ENCODE assay signal across 8 cellular contexts in genomic region chr20:49669601-49670189, GRCh38. TPM values are rescaled to one million over a fixed set of nuclear protein-coding genes. Genes with fewer than 3 reads are reported as not detected.
DNase-seq lines count a peak whose midpoint lies in the region; ATAC-seq and TF ChIP-seq lines count a peak whose summit lies in the region.

No MANE protein-coding gene starts in this region.

- CTCF ChIA-PET in PC-3 (lab: Charles Lee): no interaction called here

- no peak for TF ChIP-seq CTCF in osteocyte (IDR thresholded peaks at IDR 0.05)
- no peak for TF ChIP-seq CTCF in GM13977 (IDR thresholded peaks at IDR 0.05; ENCODE audit: extremely low read depth, insufficient read depth, missing control alignments)
- TF ChIP-seq CTCF in PC-3 (conservative IDR thresholded peaks at IDR 0.05; ENCODE audit: low read depth, low read length): no peak

- no TSS peak for BruUV-seq in PC-3 (replicated peaks; lab: Mats Ljungman, UMichigan)

- H3K27me3 Mint-ChIP-seq in T-helper 1 cell treated with Interleukin-12 subunit alpha and Interleukin-12 subunit beta and Interleukin-4 antibody, amounts not matched to agents 30 μg/mL and 1 μg/mL, for 36 hours (ENCODE audit: low read depth): peaks cover 4% of the 10 kb centered on the region
- H3K27me3 Mint-ChIP-seq in osteocyte (ENCODE audit: unreplicated experiment): no peaks in the 10 kb centered on the region

- no peaks in the 10 kb centered on the region for H3K9me3 ChIP-seq in PC-3 (ENCODE audit: low read length)

- POLR2A ChIA-PET in PC-3 (lab: Charles Lee; ENCODE audit: unreplicated experiment): no interaction called here

- no peak overlapping the region for H2AFZ ChIP-seq in PC-3 (ENCODE audit: low read length)

- peaks cover 4% of the 10 kb centered on the region for H3F3A ChIP-seq in PC-3 (ENCODE audit: low read length, unreplicated experiment)

- H3K9me3 Mint-ChIP-seq in T-helper 1 cell treated with Interleukin-12 subunit alpha and Interleukin-12 subunit beta and Interleukin-4 antibody, amounts not matched to agents 30 μg/mL and 1 μg/mL, for 36 hours: no peaks in the 10 kb centered on the region
- no peaks in the 10 kb centered on the region for H3K9me3 Mint-ChIP-seq in osteocyte (ENCODE audit: unreplicated experiment)

- H3K4me3 Mint-ChIP-seq in T-helper 1 cell treated with Interleukin-12 subunit alpha and Interleukin-12 subunit beta and Interleukin-4 antibody, amounts not matched to agents 30 μg/mL and 1 μg/mL, for 36 hours: peak overlapping the region; percentile 33
- H3K4me3 Mint-ChIP-seq in osteocyte (ENCODE audit: unreplicated experiment): peak overlapping the region; percentile 44

- H3K27ac Mint-ChIP-seq in T-helper 1 cell treated with Interleukin-12 subunit alpha and Interleukin-12 subunit beta and Interleukin-4 antibody, amounts not matched to agents 30 μg/mL and 1 μg/mL, for 36 hours: peak overlapping the region; percentile 82
- H3K27ac Mint-ChIP-seq in osteocyte (ENCODE audit: unreplicated experiment): peak overlapping the region; percentile 85

- H3K36me3 ChIP-seq in PC-3 (ENCODE audit: low read depth, low read length): no peaks in the 10 kb centered on the region

- intact Hi-C loops in PC-3 (cut with micrococcal nuclease): no loop called here

- DNase-seq in osteocyte (ENCODE audit: extremely low spot score, unreplicated experiment) (no peak), middle frontal gyrus (ENCODE audit: extremely low spot score, low spot score) (no peak), iPS-NIHi7 (ENCODE audit: extremely low spot score) (no peak), GM13977 (ENCODE audit: low spot score) (no peak), PC-3 (no peak)

- H3K9me2 ChIP-seq in PC-3 (replicated peaks; ENCODE audit: low read length): no peaks in the 10 kb centered on the region

- in situ Hi-C loops in GM13977 (cut with MboI; ENCODE audit: low pct_unique_long_range_greater_than_20kb, low sequenced_read_pairs, unreplicated experiment): no loop called here

- H3K4me1 Mint-ChIP-seq in T-helper 1 cell treated with Interleukin-12 subunit alpha and Interleukin-12 subunit beta and Interleukin-4 antibody, amounts not matched to agents 30 μg/mL and 1 μg/mL, for 36 hours (ENCODE audit: low read depth): peaks cover 51% of the 10 kb centered on the region
- peaks cover 57% of the 10 kb centered on the region for H3K4me1 Mint-ChIP-seq in osteocyte (ENCODE audit: unreplicated experiment)

- ATAC-seq in GM18870 (IDR thresholded peaks at IDR 0.05; ENCODE audit: unreplicated experiment) (peak; percentile 63), HG02763 (IDR thresholded peaks at IDR 0.05; ENCODE audit: unreplicated experiment) (peak; percentile 52), PC-3 (no peak)

- H3K9ac ChIP-seq in PC-3 (ENCODE audit: low read length): no peak overlapping the region

- no peak overlapping the region for H3K4me2 ChIP-seq in PC-3 (ENCODE audit: low read length)

- H4K20me1 ChIP-seq in PC-3 (ENCODE audit: low read length): 0 out of 2 replicates have a peak, but pooled peaks cover 7% of the 10 kb centered on the region

- H3K27me3 ChIP-seq in PC-3 (ENCODE audit: low read length): no peaks in the 10 kb centered on the region

- H3K27ac ChIP-seq in PC-3 (ENCODE audit: low read length): no peak overlapping the region

- H3K4me3 ChIP-seq in PC-3 (ENCODE audit: low read length): no peak overlapping the region

- peaks cover 93% of the 10 kb centered on the region for H3K79me2 ChIP-seq in PC-3 (ENCODE audit: low read length)

- peaks cover 13% of the 10 kb centered on the region for H3K4me1 ChIP-seq in PC-3 (ENCODE audit: insufficient read depth, low read length)

- H3K36me3 Mint-ChIP-seq in T-helper 1 cell treated with Interleukin-12 subunit alpha and Interleukin-12 subunit beta and Interleukin-4 antibody, amounts not matched to agents 30 μg/mL and 1 μg/mL, for 36 hours (ENCODE audit: low read depth): peaks cover 9% of the 10 kb centered on the region
- H3K36me3 Mint-ChIP-seq in osteocyte (ENCODE audit: unreplicated experiment): no peaks in the 10 kb centered on the region

RNA-seq across cellular contexts. Expression of gene B4GALT5, which starts 44.0 kb away (rescaled TPM):
- total RNA-seq in osteocyte (45.4 TPM in 2 replicates), PC-3 (2014; rRNA removed) (18.1 and 24.1 TPM in 2 replicates)
